32 cellular contexts compared by ENCODE assay signal in the genomic region with DNA sequence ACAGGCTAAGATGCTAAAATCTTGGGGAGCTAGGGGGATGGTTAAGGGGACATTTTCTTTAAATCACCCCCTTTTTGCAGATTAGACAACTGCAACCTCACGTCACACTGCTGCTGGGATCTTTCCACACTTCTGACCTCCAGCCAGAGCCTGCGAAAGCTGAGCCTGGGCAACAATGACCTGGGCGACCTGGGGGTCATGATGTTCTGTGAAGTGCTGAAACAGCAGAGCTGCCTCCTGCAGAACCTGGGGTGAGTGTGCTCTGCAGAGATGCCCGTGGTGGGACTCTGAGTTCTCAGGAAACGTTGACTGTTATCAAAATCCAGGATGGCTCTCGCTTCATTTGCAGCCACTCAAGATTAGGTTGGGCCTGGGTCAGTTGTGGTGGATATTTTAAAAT. TPM values are rescaled to one million over a fixed set of nuclear protein-coding genes. Genes with fewer than 3 reads are reported as not detected.
"Had no signal": no experiment of that assay in that cellular context is flagged by ENCODE, and none has a peak within 500 bp of the region (broad histone marks: within the 10 kb centered on the region; RNA-seq: fewer than 3 reads in every experiment).

No MANE protein-coding gene starts in this region.

- H3K36me3 ChIP-seq: colonic mucosa, esophagus squamous epithelium, gastrocnemius medialis, lower lobe of right lung had no signal

- H3K9me3 ChIP-seq: colonic mucosa, esophagus squamous epithelium, gastrocnemius medialis, heart right ventricle, left lung, lower lobe of right lung, mucosa of descending colon had no signal

- FAIRE-seq: endometrium, islet of Langerhans, keratinocyte had no signal

- H3K4me3 Mint-ChIP-seq: effector memory CD8-positive, alpha-beta T cell; endodermal cell; mesothelial cell of epicardium had no signal

- ATAC-seq: effector memory CD8-positive, alpha-beta T cell; esophagus mucosa; gastrocnemius medialis; heart right ventricle; left cardiac atrium; left lung; left ventricle myocardium superior; lower lobe of right lung; mucosa of descending colon had no signal

- H3K4me1 ChIP-seq: colonic mucosa, gastrocnemius medialis, lower lobe of right lung had no signal

- H3K27ac ChIP-seq: colonic mucosa, epithelial cell of prostate, esophagus squamous epithelium, gastrocnemius medialis, lower lobe of right lung had no signal

- H3K4me3 ChIP-seq: colonic mucosa, esophagus squamous epithelium, gastrocnemius medialis, heart right ventricle, left lung, lower lobe of right lung, mucosa of descending colon had no signal

- DNase-seq: colonic mucosa; effector CD8-positive, alpha-beta T cell; effector memory CD8-positive, alpha-beta T cell; endodermal cell; erythroblast; esophagus squamous epithelium; foreskin fibroblast; foreskin melanocyte; gastrocnemius medialis; glutamatergic neuron; heart right ventricle; hippocampal formation; left cardiac atrium; left lung; left ventricle myocardium superior; lower lobe of right lung; mesenchymal stem cell; mucosa of descending colon had no signal

- H3K36me3 Mint-ChIP-seq: mesothelial cell of epicardium had no signal

- H3K9me3 Mint-ChIP-seq: effector memory CD8-positive, alpha-beta T cell; endodermal cell; mesothelial cell of epicardium had no signal

- H3K27me3 ChIP-seq: colonic mucosa, gastrocnemius medialis had no signal

- H3K27ac Mint-ChIP-seq: effector memory CD8-positive, alpha-beta T cell; endodermal cell; mesothelial cell of epicardium had no signal

- H3K27me3 Mint-ChIP-seq: effector memory CD8-positive, alpha-beta T cell had no signal

RNA-seq across cellular contexts. Expression of a gene that starts 13.3 kb away (rescaled TPM):
- total RNA-seq: chondrocyte, colonic mucosa, dermis microvascular lymphatic vessel endothelial cell, endodermal cell, esophagus mucosa, esophagus squamous epithelium, gastrocnemius medialis, glomerular endothelial cell, heart right ventricle, kidney epithelial cell, left cardiac atrium, left lung, left ventricle myocardium superior, lower leg skin, lower lobe of right lung, lung microvascular endothelial cell, mesenteric fat pad, mesothelial cell of epicardium, mucosa of descending colon, myocyte had no signal
- polyA plus RNA-seq: heart right ventricle, keratinocyte had no signal

RNA-seq across cellular contexts. Expression of a gene that starts 28.6 kb away (rescaled TPM):
- total RNA-seq: myocyte had no signal
